8 cellular contexts compared by ENCODE assay signal in genomic region chr12:7108928-7109920, GRCh38. TPM values are rescaled to one million over a fixed set of nuclear protein-coding genes. Genes with fewer than 3 reads are reported as not detected.
DNase-seq lines count a peak whose midpoint lies in the region; ATAC-seq and TF ChIP-seq lines count a peak whose summit lies in the region.

C1RL (minus strand) TSS chr12:7109214; CDS start chr12:7109180, 34 bp downstream.

- peak within 1 kb of the TSS; percentile 80 for H3K4me3 ChIP-seq in endodermal cell (ENCODE audit: low read length)

- H3K9me3 Mint-ChIP-seq in endodermal cell, result peaks cover 19% of the 10 kb centered on the region

- peak within 1 kb of the TSS; percentile 97 for H3K27ac Mint-ChIP-seq in endodermal cell

- peaks cover 12% of the 10 kb centered on the region for H3K9me3 ChIP-seq in endodermal cell (ENCODE audit: control insufficient read depth, low read length)

- H3K36me3 Mint-ChIP-seq in endodermal cell (ENCODE audit: low read depth), result peaks cover 24% of the 10 kb centered on the region

- peaks cover 23% of the 10 kb centered on the region for H3K27me3 ChIP-seq in endodermal cell (ENCODE audit: control insufficient read depth, insufficient read depth, low read length, poor library complexity, severe bottlenecking)

- H3K27ac ChIP-seq in endodermal cell (ENCODE audit: low read depth, low read length), result peak within 1 kb of the TSS; percentile 37

- no peaks in the 10 kb centered on the region for H3K36me3 ChIP-seq in endodermal cell (ENCODE audit: control insufficient read depth, insufficient read depth, low read length)

- peak within 1 kb of the TSS; percentile 62 for H3K9ac ChIP-seq in endodermal cell (ENCODE audit: extremely low read depth, low read length, poor library complexity, severe bottlenecking)

- peak; percentile 100 for TF ChIP-seq CTCF in endodermal cell (conservative IDR thresholded peaks at IDR 0.05)

- no peaks in the 10 kb centered on the region for H3K4me1 ChIP-seq in endodermal cell (ENCODE audit: control insufficient read depth, insufficient read depth, low read length)

- WGBS in endodermal cell (ENCODE audit: insufficient coverage in 1 of 2, insufficient read length in 1 of 2), 2 experiments, result 37 to 45% methylated on average over 15 to 23 of the region's 24 CpGs

- DNase-seq in ELF-1 (ENCODE audit: low read depth, low spot score) (peak; percentile 92), HS-5 (ENCODE audit: low read depth) (peak; percentile 68), NOMO-1 treated with DMSO at 0.1 percent for 48 hours (lab: John Stamatoyannopoulos, UW; ENCODE audit: unreplicated experiment) (peak; percentile 79), endodermal cell (peak; percentile 99), mesenteric fat pad (ENCODE audit: low spot score) (peak; percentile 95)
- DNase-seq in activated CD8-positive, alpha-beta memory T cell treated with anti-CD3 and anti-CD28 coated beads for 48 hours (ENCODE audit: low read depth in 2 of 3, low spot score in 2 of 3), result peak; percentile 62 to 92 (median 84)
- peak; percentile 64 for DNase-seq in stimulated activated CD8-positive, alpha-beta memory T cell treated with anti-CD3 and anti-CD28 coated beads, Interleukin-12 subunit alpha, Interleukin-12 subunit beta, amount 100 ng/mL, for 4 hours (ENCODE audit: low read depth)

- no peak for ATAC-seq in GM19463 (IDR thresholded peaks at IDR 0.05; ENCODE audit: unreplicated experiment)

- H3K4me3 Mint-ChIP-seq in endodermal cell, result peak within 1 kb of the TSS; percentile 85

- H3K27me3 Mint-ChIP-seq in endodermal cell (ENCODE audit: insufficient read depth), result peaks cover 29% of the 10 kb centered on the region

- H3K4me1 Mint-ChIP-seq in endodermal cell, result peaks cover 19% of the 10 kb centered on the region

RNA-seq across cellular contexts. Expression of gene C1RL, which starts in this region (rescaled TPM):
- total RNA-seq in endodermal cell (10 to 100 TPM; 32.5 to 46.4 TPM), mesenteric fat pad (68.8 TPM)
- 12.4 TPM for polyA plus RNA-seq in endodermal cell (2013, experiment 1 of 2)
- 12.0 TPM for polyA plus RNA-seq in endodermal cell (2013, experiment 2 of 2)
